ENCODE assay signal across 1 cellular context in genomic region chr10:68301790-68302502, GRCh38.
TF ChIP-seq lines count a peak whose summit lies in the region.

No MANE protein-coding gene starts in this region.

TF ChIP-seq in A549, 52 proteins besides CTCF, POLR2A, EP300 and RAD21 (continued from another document):
- TF ChIP-seq RCOR1 (IDR thresholded peaks at IDR 0.05; ENCODE audit: low read depth, low read length) (no peak), MAZ (IDR thresholded peaks at IDR 0.05; ENCODE audit: borderline replicate concordance, low read depth, low read length) (no peak), RFX5 (IDR thresholded peaks at IDR 0.05) (no peak)
- TF ChIP-seq, protein P1, sequence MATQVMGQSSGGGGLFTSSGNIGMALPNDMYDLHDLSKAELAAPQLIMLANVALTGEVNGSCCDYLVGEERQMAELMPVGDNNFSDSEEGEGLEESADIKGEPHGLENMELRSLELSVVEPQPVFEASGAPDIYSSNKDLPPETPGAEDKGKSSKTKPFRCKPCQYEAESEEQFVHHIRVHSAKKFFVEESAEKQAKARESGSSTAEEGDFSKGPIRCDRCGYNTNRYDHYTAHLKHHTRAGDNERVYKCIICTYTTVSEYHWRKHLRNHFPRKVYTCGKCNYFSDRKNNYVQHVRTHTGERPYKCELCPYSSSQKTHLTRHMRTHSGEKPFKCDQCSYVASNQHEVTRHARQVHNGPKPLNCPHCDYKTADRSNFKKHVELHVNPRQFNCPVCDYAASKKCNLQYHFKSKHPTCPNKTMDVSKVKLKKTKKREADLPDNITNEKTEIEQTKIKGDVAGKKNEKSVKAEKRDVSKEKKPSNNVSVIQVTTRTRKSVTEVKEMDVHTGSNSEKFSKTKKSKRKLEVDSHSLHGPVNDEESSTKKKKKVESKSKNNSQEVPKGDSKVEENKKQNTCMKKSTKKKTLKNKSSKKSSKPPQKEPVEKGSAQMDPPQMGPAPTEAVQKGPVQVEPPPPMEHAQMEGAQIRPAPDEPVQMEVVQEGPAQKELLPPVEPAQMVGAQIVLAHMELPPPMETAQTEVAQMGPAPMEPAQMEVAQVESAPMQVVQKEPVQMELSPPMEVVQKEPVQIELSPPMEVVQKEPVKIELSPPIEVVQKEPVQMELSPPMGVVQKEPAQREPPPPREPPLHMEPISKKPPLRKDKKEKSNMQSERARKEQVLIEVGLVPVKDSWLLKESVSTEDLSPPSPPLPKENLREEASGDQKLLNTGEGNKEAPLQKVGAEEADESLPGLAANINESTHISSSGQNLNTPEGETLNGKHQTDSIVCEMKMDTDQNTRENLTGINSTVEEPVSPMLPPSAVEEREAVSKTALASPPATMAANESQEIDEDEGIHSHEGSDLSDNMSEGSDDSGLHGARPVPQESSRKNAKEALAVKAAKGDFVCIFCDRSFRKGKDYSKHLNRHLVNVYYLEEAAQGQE (IDR thresholded peaks at IDR 0.05), result no peak
